ENCODE assay signal across 1 cellular context in the genomic region with DNA sequence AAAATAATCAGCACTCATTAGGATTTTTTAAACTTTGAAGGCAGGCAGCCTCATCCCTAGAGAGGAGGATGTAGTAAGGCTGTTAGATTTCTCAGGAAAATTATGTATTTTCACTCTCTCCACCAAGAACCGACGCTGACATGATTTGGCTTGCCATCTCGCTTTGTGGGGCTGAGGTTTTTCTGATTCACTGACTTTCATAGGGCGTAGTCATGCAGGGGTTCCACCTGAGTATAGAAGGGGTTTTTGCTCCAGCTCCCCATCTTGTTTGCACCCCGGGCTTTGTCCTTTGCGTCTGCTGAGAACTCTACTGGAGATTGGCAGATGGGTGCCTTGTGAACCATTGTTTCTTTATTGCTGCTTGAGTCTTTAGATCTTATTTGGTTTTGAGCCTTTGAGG.
TF ChIP-seq lines count a peak whose summit lies in the region.

No MANE protein-coding gene starts in this region.

TF ChIP-seq in GM23338, 12 proteins besides CTCF, POLR2A, EP300 and RAD21 (continued from another document):
- TF ChIP-seq, protein P1, sequence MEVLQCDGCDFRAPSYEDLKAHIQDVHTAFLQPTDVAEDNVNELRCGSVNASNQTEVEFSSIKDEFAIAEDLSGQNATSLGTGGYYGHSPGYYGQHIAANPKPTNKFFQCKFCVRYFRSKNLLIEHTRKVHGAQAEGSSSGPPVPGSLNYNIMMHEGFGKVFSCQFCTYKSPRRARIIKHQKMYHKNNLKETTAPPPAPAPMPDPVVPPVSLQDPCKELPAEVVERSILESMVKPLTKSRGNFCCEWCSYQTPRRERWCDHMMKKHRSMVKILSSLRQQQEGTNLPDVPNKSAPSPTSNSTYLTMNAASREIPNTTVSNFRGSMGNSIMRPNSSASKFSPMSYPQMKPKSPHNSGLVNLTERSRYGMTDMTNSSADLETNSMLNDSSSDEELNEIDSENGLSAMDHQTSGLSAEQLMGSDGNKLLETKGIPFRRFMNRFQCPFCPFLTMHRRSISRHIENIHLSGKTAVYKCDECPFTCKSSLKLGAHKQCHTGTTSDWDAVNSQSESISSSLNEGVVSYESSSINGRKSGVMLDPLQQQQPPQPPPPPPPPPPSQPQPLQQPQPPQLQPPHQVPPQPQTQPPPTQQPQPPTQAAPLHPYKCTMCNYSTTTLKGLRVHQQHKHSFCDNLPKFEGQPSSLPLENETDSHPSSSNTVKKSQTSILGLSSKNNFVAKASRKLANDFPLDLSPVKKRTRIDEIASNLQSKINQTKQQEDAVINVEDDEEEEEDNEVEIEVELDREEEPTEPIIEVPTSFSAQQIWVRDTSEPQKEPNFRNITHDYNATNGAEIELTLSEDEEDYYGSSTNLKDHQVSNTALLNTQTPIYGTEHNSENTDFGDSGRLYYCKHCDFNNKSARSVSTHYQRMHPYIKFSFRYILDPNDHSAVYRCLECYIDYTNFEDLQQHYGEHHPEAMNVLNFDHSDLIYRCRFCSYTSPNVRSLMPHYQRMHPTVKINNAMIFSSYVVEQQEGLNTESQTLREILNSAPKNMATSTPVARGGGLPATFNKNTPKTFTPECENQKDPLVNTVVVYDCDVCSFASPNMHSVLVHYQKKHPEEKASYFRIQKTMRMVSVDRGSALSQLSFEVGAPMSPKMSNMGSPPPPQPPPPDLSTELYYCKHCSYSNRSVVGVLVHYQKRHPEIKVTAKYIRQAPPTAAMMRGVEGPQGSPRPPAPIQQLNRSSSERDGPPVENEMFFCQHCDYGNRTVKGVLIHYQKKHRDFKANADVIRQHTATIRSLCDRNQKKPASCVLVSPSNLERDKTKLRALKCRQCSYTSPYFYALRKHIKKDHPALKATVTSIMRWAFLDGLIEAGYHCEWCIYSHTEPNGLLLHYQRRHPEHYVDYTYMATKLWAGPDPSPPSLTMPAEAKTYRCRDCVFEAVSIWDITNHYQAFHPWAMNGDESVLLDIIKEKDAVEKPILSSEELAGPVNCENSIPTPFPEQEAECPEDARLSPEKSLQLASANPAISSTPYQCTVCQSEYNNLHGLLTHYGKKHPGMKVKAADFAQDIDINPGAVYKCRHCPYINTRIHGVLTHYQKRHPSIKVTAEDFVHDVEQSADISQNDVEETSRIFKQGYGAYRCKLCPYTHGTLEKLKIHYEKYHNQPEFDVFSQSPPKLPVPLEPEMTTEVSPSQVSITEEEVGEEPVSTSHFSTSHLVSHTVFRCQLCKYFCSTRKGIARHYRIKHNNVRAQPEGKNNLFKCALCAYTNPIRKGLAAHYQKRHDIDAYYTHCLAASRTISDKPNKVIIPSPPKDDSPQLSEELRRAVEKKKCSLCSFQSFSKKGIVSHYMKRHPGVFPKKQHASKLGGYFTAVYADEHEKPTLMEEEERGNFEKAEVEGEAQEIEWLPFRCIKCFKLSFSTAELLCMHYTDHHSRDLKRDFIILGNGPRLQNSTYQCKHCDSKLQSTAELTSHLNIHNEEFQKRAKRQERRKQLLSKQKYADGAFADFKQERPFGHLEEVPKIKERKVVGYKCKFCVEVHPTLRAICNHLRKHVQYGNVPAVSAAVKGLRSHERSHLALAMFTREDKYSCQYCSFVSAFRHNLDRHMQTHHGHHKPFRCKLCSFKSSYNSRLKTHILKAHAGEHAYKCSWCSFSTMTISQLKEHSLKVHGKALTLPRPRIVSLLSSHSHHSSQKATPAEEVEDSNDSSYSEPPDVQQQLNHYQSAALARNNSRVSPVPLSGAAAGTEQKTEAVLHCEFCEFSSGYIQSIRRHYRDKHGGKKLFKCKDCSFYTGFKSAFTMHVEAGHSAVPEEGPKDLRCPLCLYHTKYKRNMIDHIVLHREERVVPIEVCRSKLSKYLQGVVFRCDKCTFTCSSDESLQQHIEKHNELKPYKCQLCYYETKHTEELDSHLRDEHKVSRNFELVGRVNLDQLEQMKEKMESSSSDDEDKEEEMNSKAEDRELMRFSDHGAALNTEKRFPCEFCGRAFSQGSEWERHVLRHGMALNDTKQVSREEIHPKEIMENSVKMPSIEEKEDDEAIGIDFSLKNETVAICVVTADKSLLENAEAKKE (CRISPR knock-in tag; IDR thresholded peaks at IDR 0.05): no peak
- TF ChIP-seq EZH2phosphoT487 (IDR thresholded peaks at IDR 0.05; ENCODE audit: unreplicated experiment) (no peak), ETS1 (IDR thresholded peaks at IDR 0.05) (no peak), ZNF114 (CRISPR knock-in tag; IDR thresholded peaks at IDR 0.05) (no peak), EZH2 (IDR thresholded peaks at IDR 0.05; ENCODE audit: low read depth, unreplicated experiment) (no peak), JUNB (IDR thresholded peaks at IDR 0.05; ENCODE audit: unreplicated experiment) (no peak), ZNF331 (CRISPR knock-in tag; IDR thresholded peaks at IDR 0.05; ENCODE audit: low read depth) (no peak)
